Comparison of ENCODE assay signal across 16 cellular contexts in the genomic region with DNA sequence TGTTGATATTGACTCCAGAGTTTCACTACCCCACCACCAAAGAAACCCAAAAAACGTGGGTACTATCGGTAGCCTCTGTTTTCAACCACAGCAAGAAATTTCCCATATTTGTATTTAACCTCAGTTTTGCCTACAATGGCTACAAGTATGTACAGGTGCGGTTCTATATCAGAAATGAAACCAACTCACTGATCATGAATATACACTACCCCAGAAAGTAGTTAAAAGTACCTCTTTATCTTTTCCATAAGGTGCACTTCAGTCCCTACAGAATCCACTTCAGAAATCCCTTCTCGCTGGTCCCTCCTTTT.
DNase-seq lines count a peak whose midpoint lies in the region; ATAC-seq lines count a peak whose summit lies in the region.
"Had no signal": no experiment of that assay in that cellular context is flagged by ENCODE, and none has a peak within 500 bp of the region (broad histone marks: within the 10 kb centered on the region; RNA-seq: fewer than 3 reads in every experiment).

No MANE protein-coding gene starts in this region.

- H3K36me3 Mint-ChIP-seq in activated CD8-positive, alpha-beta memory T cell treated with anti-CD3 and anti-CD28 coated beads, Interleukin-2, amount 10 ng/mL, durations not matched to agents 7 days and 5 days = no peaks in the 10 kb centered on the region
- H3K36me3 Mint-ChIP-seq: activated CD4-positive, alpha-beta memory T cell treated with anti-CD3 and anti-CD28 coated beads for 36 hours; activated naive CD4-positive, alpha-beta T cell treated with anti-CD3 and anti-CD28 coated beads, Interleukin-2, amount 10 ng/mL, durations not matched to agents 7 days and 5 days had no signal

- no peak for DNase-seq in NCI-H2227 treated with DMSO at 0.1 percent for 48 hours (lab: John Stamatoyannopoulos, UW)
- no peak for DNase-seq in SK-N-DZ (ENCODE audit: low spot score)
- no peak for DNase-seq in activated CD8-positive, alpha-beta memory T cell treated with anti-CD3 and anti-CD28 coated beads, Interleukin-2, amount 10 ng/mL, durations not matched to agents 7 days and 5 days
- no peak for DNase-seq in HK-2 (ENCODE audit: unreplicated experiment)
- DNase-seq: activated CD4-positive, alpha-beta memory T cell treated with anti-CD3 and anti-CD28 coated beads for 36 hours; activated naive CD4-positive, alpha-beta T cell treated with anti-CD3 and anti-CD28 coated beads, Interleukin-2, amount 10 ng/mL, durations not matched to agents 7 days and 5 days; kidney; mucosa of descending colon; NCI-H1930; stimulated activated CD8-positive, alpha-beta memory T cell treated with anti-CD3 and anti-CD28 coated beads, Interleukin-4, amount 100 ng/mL, for 48 hours had no signal

- no peaks in the 10 kb centered on the region for H3K27me3 Mint-ChIP-seq in activated CD8-positive, alpha-beta memory T cell treated with anti-CD3 and anti-CD28 coated beads, Interleukin-2, amount 10 ng/mL, durations not matched to agents 7 days and 5 days
- H3K27me3 Mint-ChIP-seq: activated CD4-positive, alpha-beta memory T cell treated with anti-CD3 and anti-CD28 coated beads for 36 hours; activated naive CD4-positive, alpha-beta T cell treated with anti-CD3 and anti-CD28 coated beads, Interleukin-2, amount 10 ng/mL, durations not matched to agents 7 days and 5 days; type B pancreatic cell had no signal

- ATAC-seq in GM18499 (IDR thresholded peaks at IDR 0.05; ENCODE audit: insufficient read depth, unreplicated experiment) (peak; percentile 76), GM21367 (IDR thresholded peaks at IDR 0.05; ENCODE audit: unreplicated experiment) (peak; percentile 41), HG02852 (IDR thresholded peaks at IDR 0.05; ENCODE audit: unreplicated experiment) (peak; percentile 93), HG03565 (IDR thresholded peaks at IDR 0.05; ENCODE audit: unreplicated experiment) (peak; percentile 79)
- no peak for ATAC-seq in activated CD8-positive, alpha-beta memory T cell treated with anti-CD3 and anti-CD28 coated beads, Interleukin-2, amount 10 ng/mL, durations not matched to agents 7 days and 5 days
- ATAC-seq: gastroesophageal sphincter, mucosa of descending colon had no signal

- H3K4me1 Mint-ChIP-seq in activated CD8-positive, alpha-beta memory T cell treated with anti-CD3 and anti-CD28 coated beads, Interleukin-2, amount 10 ng/mL, durations not matched to agents 7 days and 5 days = peaks cover 3% of the 10 kb centered on the region
- H3K4me1 Mint-ChIP-seq: activated naive CD4-positive, alpha-beta T cell treated with anti-CD3 and anti-CD28 coated beads, Interleukin-2, amount 10 ng/mL, durations not matched to agents 7 days and 5 days had no signal

- H3K9me3 Mint-ChIP-seq in activated CD8-positive, alpha-beta memory T cell treated with anti-CD3 and anti-CD28 coated beads, Interleukin-2, amount 10 ng/mL, durations not matched to agents 7 days and 5 days (ENCODE audit: low read depth) = no peaks in the 10 kb centered on the region
- H3K9me3 Mint-ChIP-seq: activated CD4-positive, alpha-beta memory T cell treated with anti-CD3 and anti-CD28 coated beads for 36 hours; activated naive CD4-positive, alpha-beta T cell treated with anti-CD3 and anti-CD28 coated beads, Interleukin-2, amount 10 ng/mL, durations not matched to agents 7 days and 5 days had no signal

- no peak overlapping the region for H3K4me3 Mint-ChIP-seq in activated CD8-positive, alpha-beta memory T cell treated with anti-CD3 and anti-CD28 coated beads, Interleukin-2, amount 10 ng/mL, durations not matched to agents 7 days and 5 days
- H3K4me3 Mint-ChIP-seq: activated CD4-positive, alpha-beta memory T cell treated with anti-CD3 and anti-CD28 coated beads for 36 hours; activated naive CD4-positive, alpha-beta T cell treated with anti-CD3 and anti-CD28 coated beads, Interleukin-2, amount 10 ng/mL, durations not matched to agents 7 days and 5 days; type B pancreatic cell had no signal

- CTCF ChIA-PET in activated CD8-positive, alpha-beta memory T cell treated with anti-CD3 and anti-CD28 coated beads, Interleukin-2, amount 10 ng/mL, durations not matched to agents 7 days and 5 days (lab: Charles Lee) = no interaction called here

- H3K27ac Mint-ChIP-seq in activated CD8-positive, alpha-beta memory T cell treated with anti-CD3 and anti-CD28 coated beads, Interleukin-2, amount 10 ng/mL, durations not matched to agents 7 days and 5 days = no peak overlapping the region
- H3K27ac Mint-ChIP-seq: activated CD4-positive, alpha-beta memory T cell treated with anti-CD3 and anti-CD28 coated beads for 36 hours; activated naive CD4-positive, alpha-beta T cell treated with anti-CD3 and anti-CD28 coated beads, Interleukin-2, amount 10 ng/mL, durations not matched to agents 7 days and 5 days; type B pancreatic cell had no signal
